22 cellular contexts compared by ENCODE assay signal in the genomic region with DNA sequence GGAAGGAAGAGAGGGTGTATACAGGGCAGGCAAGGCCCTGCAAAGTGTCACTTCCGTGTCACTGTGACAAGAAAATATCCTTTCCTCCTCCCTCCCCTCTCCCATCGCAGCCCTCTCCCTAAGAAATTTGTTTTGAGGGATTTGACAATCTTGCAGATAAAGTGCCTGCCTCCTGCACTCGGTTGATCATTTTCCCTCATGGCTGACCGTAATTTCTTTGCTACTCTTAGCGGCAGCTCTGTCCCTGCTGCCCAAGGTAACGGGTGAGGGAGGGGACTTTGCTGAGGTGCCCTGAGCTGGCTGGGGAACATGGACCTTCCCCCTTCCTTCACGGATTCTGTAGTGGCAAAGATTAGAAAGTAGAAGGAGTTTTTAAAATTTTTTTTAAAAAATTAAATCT.
DNase-seq lines count a peak whose midpoint lies in the region; ATAC-seq, FAIRE-seq and TF ChIP-seq lines count a peak whose summit lies in the region.
"Had no signal": no experiment of that assay in that cellular context is flagged by ENCODE, and none has a peak within 500 bp of the region (broad histone marks: within the 10 kb centered on the region; RNA-seq: fewer than 3 reads in every experiment).

No MANE protein-coding gene starts in this region.

- H3K9ac ChIP-seq in astrocyte (ENCODE audit: low read length) = no peak overlapping the region
- peak overlapping the region; percentile 29; the same call in 1 of the 2 replicates for H3K9ac ChIP-seq in iPS-20b (ENCODE audit: low read depth, low read length)
- H3K9ac ChIP-seq: KMS-11 had no signal

- no peaks in the 10 kb centered on the region for H3K27me3 ChIP-seq in astrocyte (ENCODE audit: insufficient read depth, low read length)
- peaks cover 18% of the 10 kb centered on the region; the same call in 1 of the 2 replicates for H3K27me3 ChIP-seq in iPS-20b (ENCODE audit: insufficient read depth, low read length)
- no peaks in the 10 kb centered on the region for H3K27me3 ChIP-seq in psoas muscle (ENCODE audit: insufficient read depth in 3 of 3, low read length in 2 of 3)
- peaks cover 3% of the 10 kb centered on the region for H3K27me3 ChIP-seq in effector memory CD4-positive, alpha-beta T cell (replicated peaks; ENCODE audit: control insufficient read depth, insufficient read depth, low read length, poor library complexity, severe bottlenecking)

- ATAC-seq in psoas muscle (no peak), HG03460 (IDR thresholded peaks at IDR 0.05; ENCODE audit: unreplicated experiment) (no peak)
- ATAC-seq: T-helper 17 cell had no signal

- peaks cover 14% of the 10 kb centered on the region for H3K79me2 ChIP-seq in astrocyte (ENCODE audit: insufficient read depth, low read length)

- H3K27ac ChIP-seq in astrocyte (ENCODE audit: low read depth, low read length) (no peak overlapping the region), iPS-20b (ENCODE audit: low read length) (no peak overlapping the region), psoas muscle (peak overlapping the region; percentile 7)
- no peak overlapping the region for H3K27ac ChIP-seq in effector memory CD4-positive, alpha-beta T cell (ENCODE audit: insufficient read depth, low read length, poor library complexity, severe bottlenecking)
- H3K27ac ChIP-seq: KMS-11 had no signal

- H3K4me3 Mint-ChIP-seq in astrocyte (ENCODE audit: unreplicated experiment) = no peak overlapping the region
- H3K4me3 Mint-ChIP-seq: T-helper 17 cell had no signal

- no peak overlapping the region for H3K4me2 ChIP-seq in astrocyte (ENCODE audit: low read length)
- H3K4me2 ChIP-seq: KMS-11 had no signal

- DNase-seq in ELF-1 (ENCODE audit: low read depth, low spot score) = peak; percentile 33
- no peak for DNase-seq in astrocyte (ENCODE audit: low read depth)
- no peak for DNase-seq in psoas muscle
- no peak for DNase-seq in NCI-H82 treated with DMSO at 0.1 percent for 48 hours (lab: John Stamatoyannopoulos, UW; ENCODE audit: unreplicated experiment)
- no peak for DNase-seq in effector memory CD4-positive, alpha-beta T cell
- DNase-seq in AML-193 (lab: John Stamatoyannopoulos, UW) = no peak
- DNase-seq: activated CD4-positive, CD25-positive, alpha-beta regulatory T cell; activated effector memory CD4-positive, alpha-beta T cell treated with Interleukin-2 at 50 U/mL for 16 hours; cerebellar nuclear complex; glutamatergic neuron; NCI-H1105 treated with DMSO at 0.1 percent for 48 hours; NCI-H2227 treated with DMSO at 0.1 percent for 48 hours; NK-92 treated with Interleukin-12 subunit alpha and Interleukin-12 subunit beta, amount 100 ng/mL, for 24 hours; posterior cingulate gyrus; SHP77 treated with DMSO at 0.1 percent for 48 hours; stimulated activated naive CD4-positive, alpha-beta T cell; T-helper 17 cell had no signal

- H3K27ac Mint-ChIP-seq in astrocyte (ENCODE audit: unreplicated experiment) = peak overlapping the region; percentile 82
- H3K27ac Mint-ChIP-seq: T-helper 17 cell had no signal

- no peak overlapping the region for H3K4me3 ChIP-seq in astrocyte (ENCODE audit: insufficient read depth, low read depth, low read length)
- peak overlapping the region; percentile 27; the same call in 1 of the 2 replicates for H3K4me3 ChIP-seq in iPS-20b (ENCODE audit: low read length)
- H3K4me3 ChIP-seq in psoas muscle = peak overlapping the region; percentile 32
- no peak overlapping the region for H3K4me3 ChIP-seq in effector memory CD4-positive, alpha-beta T cell (ENCODE audit: insufficient read depth, low read depth, low read length, poor library complexity, severe bottlenecking)

- no peaks in the 10 kb centered on the region for H3K9me3 Mint-ChIP-seq in astrocyte (ENCODE audit: unreplicated experiment)

- H3K4me1 ChIP-seq in astrocyte (ENCODE audit: insufficient read depth, low read length) (peaks cover 19% of the 10 kb centered on the region), iPS-20b (ENCODE audit: insufficient read depth, low read length) (peaks cover 78% of the 10 kb centered on the region), psoas muscle (peaks cover 4% of the 10 kb centered on the region)
- no peaks in the 10 kb centered on the region for H3K4me1 ChIP-seq in effector memory CD4-positive, alpha-beta T cell (ENCODE audit: control insufficient read depth, insufficient read depth, low read length, poor library complexity, severe bottlenecking)

- intact Hi-C loops in psoas muscle (cut with DNase I) = loop anchor here (5.0 to 10.0 kb wide), 4 partner anchors 177 to 564 kb away; partner anchors contain the start of gene TCF7L2 (in 1 of the 2)

- H3K36me3 Mint-ChIP-seq in astrocyte (ENCODE audit: low read depth, unreplicated experiment) = peaks cover 3% of the 10 kb centered on the region

- H3K9me3 ChIP-seq in astrocyte (ENCODE audit: insufficient read depth, low read depth, low read length) (no peaks in the 10 kb centered on the region), iPS-20b (ENCODE audit: insufficient read depth, low read depth, low read length) (no peaks in the 10 kb centered on the region), psoas muscle (no peaks in the 10 kb centered on the region)
- H3K9me3 ChIP-seq in effector memory CD4-positive, alpha-beta T cell (ENCODE audit: control insufficient read depth, low read length) = no peaks in the 10 kb centered on the region

- peaks cover 72% of the 10 kb centered on the region for H4K20me1 ChIP-seq in astrocyte (ENCODE audit: insufficient read depth, low read length)

- H3K36me3 ChIP-seq in astrocyte (ENCODE audit: insufficient read depth, low read length) (no peaks in the 10 kb centered on the region), iPS-20b (ENCODE audit: insufficient read depth, low read depth, low read length) (no peaks in the 10 kb centered on the region), psoas muscle (ENCODE audit: insufficient read depth in 1 of 2, low read depth in 1 of 2) (no peaks in the 10 kb centered on the region)
- H3K36me3 ChIP-seq in effector memory CD4-positive, alpha-beta T cell (ENCODE audit: control insufficient read depth, insufficient read depth, low read length) = no peaks in the 10 kb centered on the region

- WGBS in psoas muscle, 3 donors = 77 to 84% (median 83%) methylated on average over 7 of the region's 7 CpGs

- H2AFZ ChIP-seq in astrocyte (ENCODE audit: low read depth, low read length) = no peak overlapping the region

- peaks cover 83% of the 10 kb centered on the region for H3K4me1 Mint-ChIP-seq in astrocyte (ENCODE audit: low read depth, unreplicated experiment)

- TF ChIP-seq CTCF in astrocyte (IDR thresholded peaks at IDR 0.05; ENCODE audit: insufficient read depth, low read depth, low read length) (no peak), psoas muscle (IDR thresholded peaks at IDR 0.05) (no peak)

- no peaks in the 10 kb centered on the region for H3K27me3 Mint-ChIP-seq in astrocyte (ENCODE audit: low read depth, unreplicated experiment)

- no peak for FAIRE-seq in astrocyte (lab: Jason Lieb, UNC)
- FAIRE-seq: D721Med, keratinocyte had no signal

Comparison
In these comparisons a context has a peak if more than half of its experiments do, and no peak if none do; other contexts are left out.
1. H3K4me3 ChIP-seq: peak in iPS-20b (single experiment) and psoas muscle (single experiment); none in astrocyte (single experiment) and effector memory CD4-positive, alpha-beta T cell (single experiment).